ENCODE assay signal across 8 cellular contexts in genomic region chr14:23183479-23183878, GRCh38. TPM values are rescaled to one million over a fixed set of nuclear protein-coding genes. Genes with fewer than 3 reads are reported as not detected.
DNase-seq lines count a peak whose midpoint lies in the region; ATAC-seq and TF ChIP-seq lines count a peak whose summit lies in the region.

Gene SLC7A8 (minus strand): TSS chr14:23183660. CDS start chr14:23182914, 746 bp downstream.

- H3K9me3 ChIP-seq in SU-DHL-6 (ENCODE audit: insufficient read depth, low read length): no peaks in the 10 kb centered on the region
- H3K9me3 ChIP-seq in colonic mucosa: no peaks in the 10 kb centered on the region
- H3K9me3 ChIP-seq in left lung: no peaks in the 10 kb centered on the region

- peak within 1 kb of the TSS; percentile 57 for H3K4me2 ChIP-seq in SU-DHL-6 (ENCODE audit: low read depth, low read length, poor library complexity, severe bottlenecking)

- DNase-seq in HFF-Myc (ENCODE audit: extremely low read depth, low read depth) (no peak), colonic mucosa (peak; percentile 74), left lung (peak; percentile 69 to 82), HT-29 (ENCODE audit: low spot score) (no peak), H4 (ENCODE audit: low spot score) (no peak)
- peak; percentile 5 for DNase-seq in stimulated activated CD8-positive, alpha-beta memory T cell treated with anti-CD3 and anti-CD28 coated beads, Interleukin-4, amount 100 ng/mL, for 24 hours (ENCODE audit: low read depth)

- no peaks in the 10 kb centered on the region for H3F3A ChIP-seq in SU-DHL-6 (ENCODE audit: insufficient read depth)

- peak within 1 kb of the TSS; percentile 45 for H3K4me3 ChIP-seq in HFF-Myc (replicated peaks; ENCODE audit: low read depth, low read length)
- H3K4me3 ChIP-seq in SU-DHL-6 (ENCODE audit: insufficient read depth, low read length, poor library complexity, severe bottlenecking): peak within 1 kb of the TSS; percentile 38
- H3K4me3 ChIP-seq in colonic mucosa: peak within 1 kb of the TSS; percentile 48
- peak within 1 kb of the TSS; percentile 31 to 51 for H3K4me3 ChIP-seq in left lung

- H4K20me1 ChIP-seq in SU-DHL-6 (ENCODE audit: low read depth, low read length): no peaks in the 10 kb centered on the region

- intact Hi-C loops in colonic mucosa (cut with DNase I) (no loop called here), left lung (cut with DNase I) (loop anchor here in 1 of 2 donors (10.0 kb wide), 1 partner anchor 59 kb away; no protein-coding TSS in a partner anchor)

- H3K27me3 ChIP-seq in SU-DHL-6 (ENCODE audit: low read length) (peaks cover 4% of the 10 kb centered on the region; the same call in 1 of the 2 replicates), colonic mucosa (no peaks in the 10 kb centered on the region), left lung (peaks cover 0 to 30% of the 10 kb centered on the region in 2 donors)

- TF ChIP-seq CTCF in HFF-Myc (IDR thresholded peaks at IDR 0.05; ENCODE audit: low read depth, low read length, missing control alignments) (no peak), SU-DHL-6 (IDR thresholded peaks at IDR 0.05; ENCODE audit: insufficient read depth, low read length, poor library complexity, severe bottlenecking) (no peak), colonic mucosa (IDR thresholded peaks at IDR 0.05) (no peak), left lung (IDR thresholded peaks at IDR 0.05) (no peak)

- H3K27ac ChIP-seq in SU-DHL-6 (ENCODE audit: low read depth, low read length): no peak within 1 kb of the TSS
- peak within 1 kb of the TSS; percentile 50 for H3K27ac ChIP-seq in colonic mucosa
- H3K27ac ChIP-seq in left lung: peak within 1 kb of the TSS in 1 of 2 donors; percentile 5

- H3K36me3 ChIP-seq in SU-DHL-6 (ENCODE audit: low read length): no peaks in the 10 kb centered on the region
- H3K36me3 ChIP-seq in colonic mucosa: no peaks in the 10 kb centered on the region
- H3K36me3 ChIP-seq in left lung: no peaks in the 10 kb centered on the region

- peak; percentile 77 for ATAC-seq in left lung
- ATAC-seq in HG03565 (IDR thresholded peaks at IDR 0.05; ENCODE audit: unreplicated experiment): no peak

- H2AFZ ChIP-seq in SU-DHL-6 (ENCODE audit: low read depth, low read length, severe bottlenecking): peak within 1 kb of the TSS; percentile 44

- no peaks in the 10 kb centered on the region for H3K79me2 ChIP-seq in SU-DHL-6 (ENCODE audit: insufficient read depth, low read length)

- no peaks in the 10 kb centered on the region for H3K4me1 ChIP-seq in colonic mucosa
- peaks cover 0 to 27% of the 10 kb centered on the region in 2 donors for H3K4me1 ChIP-seq in left lung

- H3K9ac ChIP-seq in SU-DHL-6 (ENCODE audit: low read length): no peak within 1 kb of the TSS
- peak within 1 kb of the TSS; percentile 51 to 66 for H3K9ac ChIP-seq in colonic mucosa (ENCODE audit: low read depth in 2 of 2, low read length in 2 of 2)

- H3K9me2 ChIP-seq in SU-DHL-6 (replicated peaks; ENCODE audit: insufficient read depth, low read length): no peaks in the 10 kb centered on the region

RNA-seq across cellular contexts. Expression of gene SLC7A8, which starts in this region (rescaled TPM):
- total RNA-seq in colonic mucosa (10 to 100 TPM; 21.5 to 23.8 TPM), left lung (10 to 100 TPM; 38.5 to 42.2 TPM)
- total RNA-seq in HT-29 (2014; rRNA removed; shearing (Covaris generic)): 0.03 and 0.23 TPM in 2 replicates
- 5.2 and 5.6 TPM in 2 replicates for total RNA-seq in H4 (2014; rRNA removed; shearing (Covaris generic))

Comparison
In these comparisons a context has a peak if more than half of its experiments do, and no peak if none do; other contexts are left out.
1. DNase-seq: peak in colonic mucosa (single experiment), left lung (2 of 2) and stimulated activated CD8-positive, alpha-beta memory T cell treated with anti-CD3 and anti-CD28 coated beads, Interleukin-4, amount 100 ng/mL, for 24 hours (single experiment); none in HFF-Myc (single experiment), HT-29 (single experiment) and H4 (single experiment).
2. Peak in every context shown above with its lines, with median percentiles within 50 percentile points of each other: H3K4me3 ChIP-seq.